ENCODE assay signal across 1 cellular context in the genomic region with DNA sequence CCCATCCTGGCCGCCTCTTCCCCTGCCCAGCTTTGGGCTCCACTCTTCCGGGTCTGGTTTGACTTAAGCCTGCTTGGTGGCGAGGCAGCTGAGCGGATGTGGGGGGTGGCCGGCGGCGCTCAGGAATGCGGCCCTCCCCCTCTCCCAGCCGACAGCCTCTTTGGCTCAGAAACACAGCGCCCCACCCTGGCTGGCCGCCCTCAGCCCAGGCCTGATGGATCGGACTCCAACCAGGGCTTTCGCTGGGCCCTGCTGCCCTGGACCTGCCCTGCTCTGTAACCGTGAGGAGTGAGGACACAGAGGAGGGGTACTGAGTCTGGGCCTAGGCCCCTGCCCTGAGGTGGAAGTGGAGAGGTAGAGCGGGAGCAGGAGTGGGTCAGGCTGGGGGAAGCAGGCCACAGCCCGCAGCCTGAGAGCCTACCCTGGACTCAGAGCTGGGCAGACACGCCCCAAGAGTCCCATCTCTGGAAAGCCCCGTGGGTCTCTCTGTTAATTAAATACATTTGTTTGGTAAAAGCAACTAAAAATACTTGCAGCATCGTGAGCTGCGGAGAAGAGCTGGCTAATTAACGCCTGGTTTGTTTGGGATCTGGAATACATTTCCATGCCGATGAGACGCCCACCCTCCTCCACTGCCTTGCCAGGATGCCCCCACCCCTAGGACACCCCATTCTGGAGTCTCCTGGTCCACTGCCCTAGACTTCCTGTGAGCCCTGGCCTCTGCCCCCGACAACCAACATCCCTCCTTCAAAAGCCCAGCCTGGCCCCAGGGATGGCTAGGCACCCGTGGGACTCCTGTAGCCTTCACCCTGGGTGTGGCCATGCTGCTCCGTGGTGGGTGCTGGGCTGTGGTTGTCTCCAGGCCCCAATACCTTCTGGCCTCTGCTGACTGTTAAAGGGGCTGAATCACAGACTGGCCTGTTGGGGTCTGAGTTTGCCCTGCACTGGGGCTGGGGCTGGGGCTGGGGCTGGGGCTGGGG.
A peak's percentile ranks its signal among the peaks of the same experiment; 100 is the strongest.
TF ChIP-seq lines count a peak whose summit lies in the region.

No MANE protein-coding gene starts in this region.

TF ChIP-seq in H1, 55 proteins besides CTCF, POLR2A, EP300 and RAD21:
- TF ChIP-seq TEAD4 (IDR thresholded peaks at IDR 0.05; ENCODE audit: low read depth, low read length) (peak; percentile 97), EGR1 (IDR thresholded peaks at IDR 0.05; ENCODE audit: borderline replicate concordance, low read depth, low read length) (peak; percentile 59; the same call in 1 of the 2 replicates), TAF1 (IDR thresholded peaks at IDR 0.05; ENCODE audit: low read depth, low read length) (0 out of 2 replicates have a peak, but pooled peaks have one; percentile 39), YY1 (IDR thresholded peaks at IDR 0.05; ENCODE audit: low read depth, low read length) (peak; percentile 64; the same call in 1 of the 2 replicates), TAF7 (optimal IDR thresholded peaks at IDR 0.05; ENCODE audit: borderline replicate concordance, low read depth, low read length) (peak; percentile 71), BRCA1 (IDR thresholded peaks at IDR 0.05; ENCODE audit: low read depth, low read length) (no peak), KDM5A (IDR thresholded peaks at IDR 0.05; ENCODE audit: low read length) (no peak), JUND (IDR thresholded peaks at IDR 0.05; ENCODE audit: low read length) (no peak), SIN3A (conservative IDR thresholded peaks at IDR 0.05 in 1 of 2, IDR thresholded peaks at IDR 0.05 in 1 of 2; ENCODE audit: low read depth in 1 of 2, low read length in 2 of 2) (peak; percentile 64 to 91; a peak in 2 of 4 replicates), TCF12 (IDR thresholded peaks at IDR 0.05; ENCODE audit: low read depth, low read length) (0 out of 2 replicates have a peak, but pooled peaks have one; percentile 68), FOSL1 (IDR thresholded peaks at IDR 0.05; ENCODE audit: insufficient read depth, low read depth, low read length) (no peak), POLR2AphosphoS5 (IDR thresholded peaks at IDR 0.05; ENCODE audit: low read depth, low read length) (no peak), CEBPB (IDR thresholded peaks at IDR 0.05; ENCODE audit: low read depth, low read length) (no peak), NANOG (IDR thresholded peaks at IDR 0.05; ENCODE audit: insufficient read depth, low read depth, low read length, poor library complexity, severe bottlenecking) (no peak), GABPA (IDR thresholded peaks at IDR 0.05; ENCODE audit: borderline replicate concordance, insufficient read depth, low read length) (peak; percentile 80; the same call in 1 of the 2 replicates), SIX5 (IDR thresholded peaks at IDR 0.05; ENCODE audit: low read depth, low read length) (no peak), JUN (IDR thresholded peaks at IDR 0.05; ENCODE audit: low read depth, low read length) (no peak), CREB1 (IDR thresholded peaks at IDR 0.05) (0 out of 2 replicates have a peak, but pooled peaks have one; percentile 36), SP1 (IDR thresholded peaks at IDR 0.05; ENCODE audit: low read depth, low read length) (peak; percentile 77; the same call in 1 of the 2 replicates)
- TF ChIP-seq, protein P1, sequence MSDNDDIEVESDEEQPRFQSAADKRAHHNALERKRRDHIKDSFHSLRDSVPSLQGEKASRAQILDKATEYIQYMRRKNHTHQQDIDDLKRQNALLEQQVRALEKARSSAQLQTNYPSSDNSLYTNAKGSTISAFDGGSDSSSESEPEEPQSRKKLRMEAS (IDR thresholded peaks at IDR 0.05) = peak; percentile 37; the same call in 1 of the 2 replicates
